Comparison of ENCODE assay signal across 9 cellular contexts in genomic region chr18:61606759-61607158, GRCh38.
DNase-seq lines count a peak whose midpoint lies in the region; ATAC-seq and TF ChIP-seq lines count a peak whose summit lies in the region.
"Had no signal": no experiment of that assay in that cellular context is flagged by ENCODE, and none has a peak within 500 bp of the region (broad histone marks: within the 10 kb centered on the region; RNA-seq: fewer than 3 reads in every experiment).

No MANE protein-coding gene starts in this region.

- H3K4me3 ChIP-seq in brain microvascular endothelial cell (ENCODE audit: low read depth, low read length), result peak overlapping the region; percentile 61
- H3K4me3 ChIP-seq in tibial nerve, result peak overlapping the region in 2 of 4 donors; percentile 12

- no peaks in the 10 kb centered on the region for H3K4me1 Mint-ChIP-seq in activated naive CD4-positive, alpha-beta T cell treated with anti-CD3 and anti-CD28 coated beads for 36 hours (ENCODE audit: low read depth)

- WGBS in tibial nerve, 2 donors, result 13 to 16% methylated on average over 5 of the region's 5 CpGs

- no peak for TF ChIP-seq CTCF in brain microvascular endothelial cell (IDR thresholded peaks at IDR 0.05; ENCODE audit: low read depth, low read length, missing control alignments)
- TF ChIP-seq CTCF in tibial nerve (IDR thresholded peaks at IDR 0.05), result no peak

- DNase-seq in DMS53 (lab: John Stamatoyannopoulos, UW) (peak; percentile 54), DMS53 treated with DMSO at 0.1 percent for 48 hours (lab: John Stamatoyannopoulos, UW; ENCODE audit: unreplicated experiment) (no peak), brain microvascular endothelial cell (peak; percentile 89), iPS-NIHi11 (ENCODE audit: low spot score) (peak; percentile 62), tibial nerve (ENCODE audit: low spot score in 2 of 2) (peak; percentile 57 to 59), posterior cingulate gyrus (no peak)
- DNase-seq in activated naive CD4-positive, alpha-beta T cell treated with anti-CD3 and anti-CD28 coated beads for 36 hours, result no peak

- H3K27me3 ChIP-seq in brain microvascular endothelial cell (replicated peaks), result no peaks in the 10 kb centered on the region
- H3K27me3 ChIP-seq in tibial nerve, result no peaks in the 10 kb centered on the region

- no peaks in the 10 kb centered on the region for H3K36me3 Mint-ChIP-seq in activated naive CD4-positive, alpha-beta T cell treated with anti-CD3 and anti-CD28 coated beads for 36 hours (ENCODE audit: low read depth)

- H3K9me3 ChIP-seq in tibial nerve, result no peaks in the 10 kb centered on the region

- H3K27ac Mint-ChIP-seq in activated naive CD4-positive, alpha-beta T cell treated with anti-CD3 and anti-CD28 coated beads for 36 hours, result no peak overlapping the region

- no peaks in the 10 kb centered on the region for H3K9me3 Mint-ChIP-seq in activated naive CD4-positive, alpha-beta T cell treated with anti-CD3 and anti-CD28 coated beads for 36 hours

- peak overlapping the region; percentile 52 for H3K27ac ChIP-seq in brain microvascular endothelial cell
- H3K27ac ChIP-seq in tibial nerve, result peak overlapping the region in 2 of 4 donors; percentile 23 to 70
- H3K27ac ChIP-seq: 22Rv1 had no signal

- peaks cover 28% of the 10 kb centered on the region for H3K27me3 Mint-ChIP-seq in activated naive CD4-positive, alpha-beta T cell treated with anti-CD3 and anti-CD28 coated beads for 36 hours (ENCODE audit: low read depth)

- CTCF ChIA-PET in activated naive CD4-positive, alpha-beta T cell treated with anti-CD3 and anti-CD28 coated beads for 36 hours (lab: Charles Lee), result no interaction called here

- no peak for TF ChIP-seq POLR2A in tibial nerve (IDR thresholded peaks at IDR 0.05)

- intact Hi-C loops in activated naive CD4-positive, alpha-beta T cell treated with anti-CD3 and anti-CD28 coated beads for 36 hours (cut with micrococcal nuclease), result no loop called here
- intact Hi-C loops in posterior cingulate gyrus (cut with DNase I), result no loop called here

- TF ChIP-seq EP300 in tibial nerve (IDR thresholded peaks at IDR 0.05), result peak in 1 of 2 donors; percentile 75

- in situ Hi-C loops in brain microvascular endothelial cell (cut with HindIII; ENCODE audit: low pct_ligation_motif_present, low sequenced_read_pairs), result no loop called here

- H3K36me3 ChIP-seq in brain microvascular endothelial cell (replicated peaks), result no peaks in the 10 kb centered on the region
- no peaks in the 10 kb centered on the region for H3K36me3 ChIP-seq in tibial nerve

- peaks cover 0 to 12% (median 3%) of the 10 kb centered on the region in 4 donors for H3K4me1 ChIP-seq in tibial nerve

- no peak overlapping the region for H3K4me3 Mint-ChIP-seq in activated naive CD4-positive, alpha-beta T cell treated with anti-CD3 and anti-CD28 coated beads for 36 hours

- ATAC-seq in HG03342 (IDR thresholded peaks at IDR 0.05; ENCODE audit: unreplicated experiment), result no peak

Comparison
In these comparisons a context has a peak if more than half of its experiments do, and no peak if none do; other contexts are left out.
1. DNase-seq: peak in DMS53 (single experiment), brain microvascular endothelial cell (single experiment), iPS-NIHi11 (single experiment) and tibial nerve (2 of 2); none in DMS53 treated with DMSO at 0.1 percent for 48 hours (single experiment), activated naive CD4-positive, alpha-beta T cell treated with anti-CD3 and anti-CD28 coated beads for 36 hours (single experiment) and posterior cingulate gyrus (0 of 10).